1 cellular context compared by ENCODE assay signal in the genomic region with DNA sequence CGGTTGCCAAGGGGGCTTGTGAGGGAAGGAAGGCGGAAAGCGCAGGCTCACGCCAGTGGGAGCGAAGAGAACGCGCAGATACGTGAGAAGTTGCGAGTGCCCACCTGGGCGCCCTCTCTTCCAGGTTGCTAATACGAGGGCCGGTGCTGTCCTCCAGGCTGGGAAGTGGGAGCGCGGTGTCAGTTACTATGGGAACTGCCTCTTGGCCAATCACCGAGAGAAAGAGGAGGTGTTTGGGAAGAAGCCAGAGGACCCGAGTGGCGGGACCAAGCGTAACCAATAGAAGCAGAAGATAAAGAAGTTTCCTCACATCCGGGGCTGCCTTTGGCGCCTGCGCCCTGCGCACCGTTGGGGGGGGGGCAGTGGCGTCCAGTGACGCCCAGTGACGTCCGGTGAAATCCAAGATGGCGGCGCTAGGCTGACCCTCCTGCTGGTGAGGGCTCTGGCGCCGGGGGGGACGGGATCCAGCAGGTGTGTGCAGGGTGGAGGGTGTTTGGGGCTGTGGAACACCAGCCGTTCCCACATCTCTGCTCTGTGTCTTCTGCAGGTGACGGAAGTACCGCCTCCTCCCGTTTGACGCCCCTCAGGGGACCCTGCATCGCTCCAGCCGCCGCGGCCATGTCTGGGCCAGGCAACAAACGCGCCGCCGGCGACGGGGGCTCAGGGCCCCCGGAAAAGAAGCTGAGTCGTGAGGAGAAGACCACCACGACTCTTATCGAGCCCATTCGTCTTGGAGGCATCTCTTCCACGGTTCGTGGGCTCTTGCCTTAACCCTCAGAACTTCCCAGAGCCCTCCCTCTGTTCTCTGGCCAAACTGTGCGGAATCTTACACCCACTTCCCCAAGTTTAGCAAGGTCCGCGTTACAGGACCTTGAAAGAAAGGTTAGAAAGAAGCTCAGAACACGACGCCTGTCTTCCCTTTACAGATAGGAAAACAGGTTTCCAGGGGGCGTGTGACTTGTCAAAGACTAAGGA.
TF ChIP-seq lines count a peak whose summit lies in the region.

TSS of gene CFAP119 (minus strand) at position 135 of the 975 bp plus-strand sequence. CDS start 314 bp downstream, outside the sequence.
TSS of gene RNF40 (plus strand) at position 395 of the 975 bp plus-strand sequence. CDS start at position 619, 224 bp downstream.

TF ChIP-seq in HepG2, 621 proteins besides CTCF, POLR2A, EP300 and RAD21 (continued from another document and continues in another):
- TF ChIP-seq MEIS1 (CRISPR knock-in tag; IDR thresholded peaks at IDR 0.05; ENCODE audit: borderline replicate concordance) (peak; percentile 85; the same call in 1 of the 2 replicates), ZNF460 (CRISPR knock-in tag; IDR thresholded peaks at IDR 0.05; ENCODE audit: borderline replicate concordance) (no peak), HNRNPLL (IDR thresholded peaks at IDR 0.05; ENCODE audit: low read depth, low read length, poor library complexity, severe bottlenecking) (peak; percentile 62), ZNF547 (CRISPR knock-in tag; IDR thresholded peaks at IDR 0.05) (peak; percentile 26; the same call in 1 of the 2 replicates), MIER3 (CRISPR knock-in tag; IDR thresholded peaks at IDR 0.05; ENCODE audit: borderline replicate concordance) (peak; percentile 66; the same call in 1 of the 2 replicates), SETDB1 (CRISPR knock-in tag; IDR thresholded peaks at IDR 0.05; ENCODE audit: borderline replicate concordance) (no peak), NFKB2 (CRISPR knock-in tag; IDR thresholded peaks at IDR 0.05; ENCODE audit: borderline replicate concordance) (peak; percentile 85; the same call in 1 of the 2 replicates), BORCS8-MEF2B (CRISPR knock-in tag; IDR thresholded peaks at IDR 0.05) (peak; percentile 64; the same call in 1 of the 2 replicates), DRAP1 (CRISPR knock-in tag; IDR thresholded peaks at IDR 0.05) (peak; percentile 67), CENPBD1 (CRISPR knock-in tag; IDR thresholded peaks at IDR 0.05; ENCODE audit: borderline replicate concordance, low read depth) (peak; percentile 27; the same call in 1 of the 2 replicates), NAIF1 (CRISPR knock-in tag; IDR thresholded peaks at IDR 0.05; ENCODE audit: borderline replicate concordance) (peak; percentile 0; the same call in 1 of the 2 replicates), MBD4 (IDR thresholded peaks at IDR 0.05; ENCODE audit: borderline replicate concordance, low read length) (no peak), TOPORS (CRISPR knock-in tag; IDR thresholded peaks at IDR 0.05) (peak; percentile 83), TRIM24 (CRISPR knock-in tag; IDR thresholded peaks at IDR 0.05) (0 out of 2 replicates have a peak, but pooled peaks have one; percentile 23), ZNF646 (CRISPR knock-in tag; IDR thresholded peaks at IDR 0.05) (no peak), KLF15 (CRISPR knock-in tag; IDR thresholded peaks at IDR 0.05; ENCODE audit: borderline replicate concordance) (0 out of 2 replicates have a peak, but pooled peaks have one; percentile 28), AGO1 (IDR thresholded peaks at IDR 0.05; ENCODE audit: low read depth, low read length, poor library complexity, severe bottlenecking) (peak; percentile 51), ZNF737 (CRISPR knock-in tag; IDR thresholded peaks at IDR 0.05; ENCODE audit: borderline replicate concordance) (no peak; the same call in 1 of the 2 replicates), ZBTB3 (CRISPR knock-in tag; IDR thresholded peaks at IDR 0.05; ENCODE audit: borderline replicate concordance, low read depth) (0 out of 2 replicates have a peak, but pooled peaks have one; percentile 24), MTA3 (CRISPR knock-in tag; IDR thresholded peaks at IDR 0.05) (no peak), ZNF678 (CRISPR knock-in tag; IDR thresholded peaks at IDR 0.05) (no peak), PREB (CRISPR knock-in tag; IDR thresholded peaks at IDR 0.05) (peak; percentile 88), ZFP36 (IDR thresholded peaks at IDR 0.05; ENCODE audit: borderline replicate concordance, low read depth, low read length, partially characterized antibody) (no peak), ZNF317 (CRISPR knock-in tag; IDR thresholded peaks at IDR 0.05) (peak; percentile 79; the same call in 1 of the 2 replicates), ATF7 (IDR thresholded peaks at IDR 0.05) (no peak), ATF7 (CRISPR knock-in tag; IDR thresholded peaks at IDR 0.05) (no peak), ZBTB7A (CRISPR knock-in tag; IDR thresholded peaks at IDR 0.05) (peak; percentile 57), SP2 (CRISPR knock-in tag; IDR thresholded peaks at IDR 0.05) (peak; percentile 74), ETV6 (CRISPR knock-in tag; conservative IDR thresholded peaks at IDR 0.05) (no peak; the same call in 1 of the 2 replicates), SIX4 (CRISPR knock-in tag; IDR thresholded peaks at IDR 0.05) (peak; percentile 53; the same call in 1 of the 2 replicates), RELA (CRISPR knock-in tag; IDR thresholded peaks at IDR 0.05) (peak; percentile 78; the same call in 1 of the 2 replicates), MYNN (CRISPR knock-in tag; IDR thresholded peaks at IDR 0.05; ENCODE audit: low read depth) (0 out of 2 replicates have a peak, but pooled peaks have one; percentile 26), AGO2 (optimal IDR thresholded peaks at IDR 0.05; ENCODE audit: low read depth, low read length) (peak; percentile 36), RBM22 (optimal IDR thresholded peaks at IDR 0.05; ENCODE audit: low read length) (peak; percentile 95)
- TF ChIP-seq, protein P1, sequence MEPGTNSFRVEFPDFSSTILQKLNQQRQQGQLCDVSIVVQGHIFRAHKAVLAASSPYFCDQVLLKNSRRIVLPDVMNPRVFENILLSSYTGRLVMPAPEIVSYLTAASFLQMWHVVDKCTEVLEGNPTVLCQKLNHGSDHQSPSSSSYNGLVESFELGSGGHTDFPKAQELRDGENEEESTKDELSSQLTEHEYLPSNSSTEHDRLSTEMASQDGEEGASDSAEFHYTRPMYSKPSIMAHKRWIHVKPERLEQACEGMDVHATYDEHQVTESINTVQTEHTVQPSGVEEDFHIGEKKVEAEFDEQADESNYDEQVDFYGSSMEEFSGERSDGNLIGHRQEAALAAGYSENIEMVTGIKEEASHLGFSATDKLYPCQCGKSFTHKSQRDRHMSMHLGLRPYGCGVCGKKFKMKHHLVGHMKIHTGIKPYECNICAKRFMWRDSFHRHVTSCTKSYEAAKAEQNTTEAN (CRISPR knock-in tag; conservative IDR thresholded peaks at IDR 0.05): peak; percentile 77
- TF ChIP-seq, protein P2, sequence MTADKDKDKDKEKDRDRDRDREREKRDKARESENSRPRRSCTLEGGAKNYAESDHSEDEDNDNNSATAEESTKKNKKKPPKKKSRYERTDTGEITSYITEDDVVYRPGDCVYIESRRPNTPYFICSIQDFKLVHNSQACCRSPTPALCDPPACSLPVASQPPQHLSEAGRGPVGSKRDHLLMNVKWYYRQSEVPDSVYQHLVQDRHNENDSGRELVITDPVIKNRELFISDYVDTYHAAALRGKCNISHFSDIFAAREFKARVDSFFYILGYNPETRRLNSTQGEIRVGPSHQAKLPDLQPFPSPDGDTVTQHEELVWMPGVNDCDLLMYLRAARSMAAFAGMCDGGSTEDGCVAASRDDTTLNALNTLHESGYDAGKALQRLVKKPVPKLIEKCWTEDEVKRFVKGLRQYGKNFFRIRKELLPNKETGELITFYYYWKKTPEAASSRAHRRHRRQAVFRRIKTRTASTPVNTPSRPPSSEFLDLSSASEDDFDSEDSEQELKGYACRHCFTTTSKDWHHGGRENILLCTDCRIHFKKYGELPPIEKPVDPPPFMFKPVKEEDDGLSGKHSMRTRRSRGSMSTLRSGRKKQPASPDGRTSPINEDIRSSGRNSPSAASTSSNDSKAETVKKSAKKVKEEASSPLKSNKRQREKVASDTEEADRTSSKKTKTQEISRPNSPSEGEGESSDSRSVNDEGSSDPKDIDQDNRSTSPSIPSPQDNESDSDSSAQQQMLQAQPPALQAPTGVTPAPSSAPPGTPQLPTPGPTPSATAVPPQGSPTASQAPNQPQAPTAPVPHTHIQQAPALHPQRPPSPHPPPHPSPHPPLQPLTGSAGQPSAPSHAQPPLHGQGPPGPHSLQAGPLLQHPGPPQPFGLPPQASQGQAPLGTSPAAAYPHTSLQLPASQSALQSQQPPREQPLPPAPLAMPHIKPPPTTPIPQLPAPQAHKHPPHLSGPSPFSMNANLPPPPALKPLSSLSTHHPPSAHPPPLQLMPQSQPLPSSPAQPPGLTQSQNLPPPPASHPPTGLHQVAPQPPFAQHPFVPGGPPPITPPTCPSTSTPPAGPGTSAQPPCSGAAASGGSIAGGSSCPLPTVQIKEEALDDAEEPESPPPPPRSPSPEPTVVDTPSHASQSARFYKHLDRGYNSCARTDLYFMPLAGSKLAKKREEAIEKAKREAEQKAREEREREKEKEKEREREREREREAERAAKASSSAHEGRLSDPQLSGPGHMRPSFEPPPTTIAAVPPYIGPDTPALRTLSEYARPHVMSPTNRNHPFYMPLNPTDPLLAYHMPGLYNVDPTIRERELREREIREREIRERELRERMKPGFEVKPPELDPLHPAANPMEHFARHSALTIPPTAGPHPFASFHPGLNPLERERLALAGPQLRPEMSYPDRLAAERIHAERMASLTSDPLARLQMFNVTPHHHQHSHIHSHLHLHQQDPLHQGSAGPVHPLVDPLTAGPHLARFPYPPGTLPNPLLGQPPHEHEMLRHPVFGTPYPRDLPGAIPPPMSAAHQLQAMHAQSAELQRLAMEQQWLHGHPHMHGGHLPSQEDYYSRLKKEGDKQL (CRISPR knock-in tag; IDR thresholded peaks at IDR 0.05; ENCODE audit: low read depth): no peak
- TF ChIP-seq, protein P3, sequence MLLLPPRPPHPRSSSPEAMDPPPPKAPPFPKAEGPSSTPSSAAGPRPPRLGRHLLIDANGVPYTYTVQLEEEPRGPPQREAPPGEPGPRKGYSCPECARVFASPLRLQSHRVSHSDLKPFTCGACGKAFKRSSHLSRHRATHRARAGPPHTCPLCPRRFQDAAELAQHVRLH (CRISPR knock-in tag; IDR thresholded peaks at IDR 0.05; ENCODE audit: borderline replicate concordance, low read depth): peak; percentile 78; the same call in 1 of the 2 replicates
- TF ChIP-seq, protein P4, sequence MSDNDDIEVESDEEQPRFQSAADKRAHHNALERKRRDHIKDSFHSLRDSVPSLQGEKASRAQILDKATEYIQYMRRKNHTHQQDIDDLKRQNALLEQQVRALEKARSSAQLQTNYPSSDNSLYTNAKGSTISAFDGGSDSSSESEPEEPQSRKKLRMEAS (IDR thresholded peaks at IDR 0.05): peak; percentile 58; the same call in 1 of the 2 replicates
